1 cellular context compared by ENCODE assay signal in the genomic region with DNA sequence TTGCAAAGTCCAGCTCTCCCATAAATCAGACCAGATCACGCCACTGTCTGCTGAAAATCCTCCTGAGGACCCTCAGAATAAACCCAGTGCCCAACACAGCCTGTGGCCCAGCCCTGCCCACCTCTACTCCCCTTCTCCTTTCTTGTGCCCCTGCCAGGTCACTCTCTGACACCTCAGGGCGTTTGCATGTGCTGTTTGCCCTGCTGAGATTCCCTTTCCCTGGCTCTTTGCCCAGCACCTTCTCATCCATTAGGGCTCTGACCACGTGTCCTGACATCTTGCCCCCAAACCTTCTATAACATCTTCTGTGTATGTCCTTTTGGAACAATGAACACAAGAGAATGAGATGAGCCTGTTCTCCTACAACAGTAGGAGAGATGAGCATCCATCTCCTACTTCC.
TF ChIP-seq lines count a peak whose summit lies in the region.

No MANE protein-coding gene starts in this region.

TF ChIP-seq in GM23338, 12 proteins besides CTCF, POLR2A, EP300 and RAD21:
- TF ChIP-seq ZNF331 (CRISPR knock-in tag; IDR thresholded peaks at IDR 0.05; ENCODE audit: low read depth) (no peak), POLR2AphosphoS5 (IDR thresholded peaks at IDR 0.05; ENCODE audit: low read depth) (no peak), EZH2 (IDR thresholded peaks at IDR 0.05; ENCODE audit: low read depth, unreplicated experiment) (no peak), ZNF114 (CRISPR knock-in tag; IDR thresholded peaks at IDR 0.05) (no peak), EZH2phosphoT487 (IDR thresholded peaks at IDR 0.05; ENCODE audit: unreplicated experiment) (no peak)
- TF ChIP-seq, protein P1, sequence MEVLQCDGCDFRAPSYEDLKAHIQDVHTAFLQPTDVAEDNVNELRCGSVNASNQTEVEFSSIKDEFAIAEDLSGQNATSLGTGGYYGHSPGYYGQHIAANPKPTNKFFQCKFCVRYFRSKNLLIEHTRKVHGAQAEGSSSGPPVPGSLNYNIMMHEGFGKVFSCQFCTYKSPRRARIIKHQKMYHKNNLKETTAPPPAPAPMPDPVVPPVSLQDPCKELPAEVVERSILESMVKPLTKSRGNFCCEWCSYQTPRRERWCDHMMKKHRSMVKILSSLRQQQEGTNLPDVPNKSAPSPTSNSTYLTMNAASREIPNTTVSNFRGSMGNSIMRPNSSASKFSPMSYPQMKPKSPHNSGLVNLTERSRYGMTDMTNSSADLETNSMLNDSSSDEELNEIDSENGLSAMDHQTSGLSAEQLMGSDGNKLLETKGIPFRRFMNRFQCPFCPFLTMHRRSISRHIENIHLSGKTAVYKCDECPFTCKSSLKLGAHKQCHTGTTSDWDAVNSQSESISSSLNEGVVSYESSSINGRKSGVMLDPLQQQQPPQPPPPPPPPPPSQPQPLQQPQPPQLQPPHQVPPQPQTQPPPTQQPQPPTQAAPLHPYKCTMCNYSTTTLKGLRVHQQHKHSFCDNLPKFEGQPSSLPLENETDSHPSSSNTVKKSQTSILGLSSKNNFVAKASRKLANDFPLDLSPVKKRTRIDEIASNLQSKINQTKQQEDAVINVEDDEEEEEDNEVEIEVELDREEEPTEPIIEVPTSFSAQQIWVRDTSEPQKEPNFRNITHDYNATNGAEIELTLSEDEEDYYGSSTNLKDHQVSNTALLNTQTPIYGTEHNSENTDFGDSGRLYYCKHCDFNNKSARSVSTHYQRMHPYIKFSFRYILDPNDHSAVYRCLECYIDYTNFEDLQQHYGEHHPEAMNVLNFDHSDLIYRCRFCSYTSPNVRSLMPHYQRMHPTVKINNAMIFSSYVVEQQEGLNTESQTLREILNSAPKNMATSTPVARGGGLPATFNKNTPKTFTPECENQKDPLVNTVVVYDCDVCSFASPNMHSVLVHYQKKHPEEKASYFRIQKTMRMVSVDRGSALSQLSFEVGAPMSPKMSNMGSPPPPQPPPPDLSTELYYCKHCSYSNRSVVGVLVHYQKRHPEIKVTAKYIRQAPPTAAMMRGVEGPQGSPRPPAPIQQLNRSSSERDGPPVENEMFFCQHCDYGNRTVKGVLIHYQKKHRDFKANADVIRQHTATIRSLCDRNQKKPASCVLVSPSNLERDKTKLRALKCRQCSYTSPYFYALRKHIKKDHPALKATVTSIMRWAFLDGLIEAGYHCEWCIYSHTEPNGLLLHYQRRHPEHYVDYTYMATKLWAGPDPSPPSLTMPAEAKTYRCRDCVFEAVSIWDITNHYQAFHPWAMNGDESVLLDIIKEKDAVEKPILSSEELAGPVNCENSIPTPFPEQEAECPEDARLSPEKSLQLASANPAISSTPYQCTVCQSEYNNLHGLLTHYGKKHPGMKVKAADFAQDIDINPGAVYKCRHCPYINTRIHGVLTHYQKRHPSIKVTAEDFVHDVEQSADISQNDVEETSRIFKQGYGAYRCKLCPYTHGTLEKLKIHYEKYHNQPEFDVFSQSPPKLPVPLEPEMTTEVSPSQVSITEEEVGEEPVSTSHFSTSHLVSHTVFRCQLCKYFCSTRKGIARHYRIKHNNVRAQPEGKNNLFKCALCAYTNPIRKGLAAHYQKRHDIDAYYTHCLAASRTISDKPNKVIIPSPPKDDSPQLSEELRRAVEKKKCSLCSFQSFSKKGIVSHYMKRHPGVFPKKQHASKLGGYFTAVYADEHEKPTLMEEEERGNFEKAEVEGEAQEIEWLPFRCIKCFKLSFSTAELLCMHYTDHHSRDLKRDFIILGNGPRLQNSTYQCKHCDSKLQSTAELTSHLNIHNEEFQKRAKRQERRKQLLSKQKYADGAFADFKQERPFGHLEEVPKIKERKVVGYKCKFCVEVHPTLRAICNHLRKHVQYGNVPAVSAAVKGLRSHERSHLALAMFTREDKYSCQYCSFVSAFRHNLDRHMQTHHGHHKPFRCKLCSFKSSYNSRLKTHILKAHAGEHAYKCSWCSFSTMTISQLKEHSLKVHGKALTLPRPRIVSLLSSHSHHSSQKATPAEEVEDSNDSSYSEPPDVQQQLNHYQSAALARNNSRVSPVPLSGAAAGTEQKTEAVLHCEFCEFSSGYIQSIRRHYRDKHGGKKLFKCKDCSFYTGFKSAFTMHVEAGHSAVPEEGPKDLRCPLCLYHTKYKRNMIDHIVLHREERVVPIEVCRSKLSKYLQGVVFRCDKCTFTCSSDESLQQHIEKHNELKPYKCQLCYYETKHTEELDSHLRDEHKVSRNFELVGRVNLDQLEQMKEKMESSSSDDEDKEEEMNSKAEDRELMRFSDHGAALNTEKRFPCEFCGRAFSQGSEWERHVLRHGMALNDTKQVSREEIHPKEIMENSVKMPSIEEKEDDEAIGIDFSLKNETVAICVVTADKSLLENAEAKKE (CRISPR knock-in tag; IDR thresholded peaks at IDR 0.05) = no peak
